In the genomic region with DNA sequence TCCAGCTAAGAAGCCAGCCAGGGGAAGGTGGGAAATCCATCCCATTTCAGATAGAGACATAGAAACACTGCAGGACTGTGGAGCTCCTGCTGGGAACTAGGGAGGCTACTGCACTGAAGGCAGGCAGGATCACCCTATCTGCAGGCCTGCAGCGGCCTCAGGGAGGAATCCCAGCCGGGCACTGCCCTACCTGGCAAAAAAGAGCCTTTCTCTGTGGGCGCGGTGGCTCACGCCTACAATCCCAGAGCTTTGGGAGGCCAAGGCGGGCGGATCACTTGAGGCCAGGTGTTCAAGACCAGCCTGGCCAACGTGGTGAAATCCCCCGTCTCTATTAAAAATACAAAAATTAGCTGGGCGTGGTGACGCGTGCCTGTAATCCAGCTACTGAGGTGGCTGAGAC, we compare ENCODE assay signal across 19 cellular contexts.
"Had no signal": no experiment of that assay in that cellular context is flagged by ENCODE, and none has a peak within 500 bp of the region (broad histone marks: within the 10 kb centered on the region; RNA-seq: fewer than 3 reads in every experiment).

No MANE protein-coding gene starts in this region.

- H3K27ac Mint-ChIP-seq: progenitor cell of endocrine pancreas; stimulated activated naive CD8-positive, alpha-beta T cell treated with anti-CD3 and anti-CD28 coated beads, Interleukin-15, amount 100 ng/mL, for 72 hours; T-helper 1 cell treated with Interleukin-12 subunit alpha and Interleukin-12 subunit beta and Interleukin-4 antibody, amounts not matched to agents 30 μg/mL and 1 μg/mL, for 36 hours had no signal

- DNase-seq: activated CD4-positive, alpha-beta T cell treated with anti-CD3 and anti-CD28 coated beads, Interleukin-2, amount 50 U/mL, for 4 hours; activated naive CD4-positive, alpha-beta T cell; anterior cingulate cortex; brain microvascular endothelial cell; erythroblast; foreskin melanocyte; kidney glomerular epithelial cell; mesendoderm; nucleus accumbens; stimulated activated CD4-positive, alpha-beta T cell treated with anti-CD3 and anti-CD28 coated beads, Interleukin-15, amount 100 ng/mL, for 24 hours; stimulated activated CD4-positive, alpha-beta T cell treated with anti-CD3 and anti-CD28 coated beads, Interleukin-2, amount 100 ng/mL, for 48 hours; stimulated activated naive CD8-positive, alpha-beta T cell treated with anti-CD3 and anti-CD28 coated beads, Interleukin-15, amount 100 ng/mL, for 72 hours had no signal

- H3K4me1 Mint-ChIP-seq: central memory CD8-positive, alpha-beta T cell; stimulated activated naive CD8-positive, alpha-beta T cell treated with anti-CD3 and anti-CD28 coated beads, Interleukin-15, amount 100 ng/mL, for 72 hours had no signal

- H3K27me3 ChIP-seq: brain microvascular endothelial cell, SJSA1 had no signal

- H3K36me3 ChIP-seq: brain microvascular endothelial cell, SJSA1 had no signal

- H3K4me3 ChIP-seq: coronary artery, SJSA1, skin epidermis had no signal

- H3K4me3 Mint-ChIP-seq: central memory CD8-positive, alpha-beta T cell; naive thymus-derived CD8-positive, alpha-beta T cell; stimulated activated naive CD8-positive, alpha-beta T cell treated with anti-CD3 and anti-CD28 coated beads, Interleukin-15, amount 100 ng/mL, for 72 hours; T-helper 1 cell treated with Interleukin-12 subunit alpha and Interleukin-12 subunit beta and Interleukin-4 antibody, amounts not matched to agents 30 μg/mL and 1 μg/mL, for 36 hours had no signal

- H3K4me1 ChIP-seq: SJSA1 had no signal

- ATAC-seq: naive thymus-derived CD8-positive, alpha-beta T cell; stimulated activated naive CD8-positive, alpha-beta T cell treated with anti-CD3 and anti-CD28 coated beads, Interleukin-15, amount 100 ng/mL, for 72 hours had no signal

- H3K27ac ChIP-seq: brain microvascular endothelial cell, coronary artery, SJSA1 had no signal

- H3K9me3 Mint-ChIP-seq: central memory CD8-positive, alpha-beta T cell; T-helper 1 cell treated with Interleukin-12 subunit alpha and Interleukin-12 subunit beta and Interleukin-4 antibody, amounts not matched to agents 30 μg/mL and 1 μg/mL, for 36 hours had no signal
